In genomic region chrX:70434914-70435586, GRCh38 we compare ENCODE assay signal across 8 cellular contexts. TPM values are rescaled to one million over a fixed set of nuclear protein-coding genes. Genes with fewer than 3 reads are reported as not detected.
A peak's percentile ranks its signal among the peaks of the same experiment; 100 is the strongest.
DNase-seq lines count a peak whose midpoint lies in the region; ATAC-seq and TF ChIP-seq lines count a peak whose summit lies in the region.

No MANE protein-coding gene starts in this region.

- DNase-seq in RWPE2 (ENCODE audit: low spot score) (no peak), fibroblast of mammary gland (ENCODE audit: low read depth) (peak; percentile 18), posterior vena cava (ENCODE audit: low spot score) (peak; percentile 82), kidney glomerular epithelial cell (lab: John Stamatoyannopoulos, UW) (no peak), SKM-1 treated with dmso at 0.1 percent for 144 hours (lab: John Stamatoyannopoulos, UW; ENCODE audit: unreplicated experiment) (no peak), NCI-H446 (lab: John Stamatoyannopoulos, UW) (no peak)
- DNase-seq in activated CD8-positive, alpha-beta memory T cell treated with anti-CD3 and anti-CD28 coated beads, Interleukin-2, amount 50 U/mL, for 4 hours = no peak

- no peaks in the 10 kb centered on the region for H3K9me3 ChIP-seq in RWPE2 (ENCODE audit: severe bottlenecking)

- H3K27ac ChIP-seq in RWPE2 (ENCODE audit: poor library complexity, severe bottlenecking) = peak overlapping the region; percentile 39

- ATAC-seq in GM19395 (IDR thresholded peaks at IDR 0.05; ENCODE audit: unreplicated experiment) (peak; percentile 24), RWPE2 (ENCODE audit: low read depth) (no peak)

- H3K4me3 ChIP-seq in RWPE2 (ENCODE audit: severe bottlenecking) = peak overlapping the region; percentile 44
- H3K4me3 ChIP-seq in fibroblast of mammary gland (ENCODE audit: control insufficient read depth, low read depth, low read length) = peak overlapping the region; percentile 76

- intact Hi-C loops in posterior vena cava (cut with DNase I) = no loop called here

- no peaks in the 10 kb centered on the region for H3K36me3 ChIP-seq in RWPE2 (ENCODE audit: low read depth)

- H3K4me1 ChIP-seq in RWPE2 (ENCODE audit: insufficient read depth, poor library complexity, severe bottlenecking) = peaks cover 9% of the 10 kb centered on the region

- no peaks in the 10 kb centered on the region for H3K27me3 ChIP-seq in RWPE2 (ENCODE audit: insufficient read depth, poor library complexity, severe bottlenecking)

- TF ChIP-seq CTCF in RWPE2 (IDR thresholded peaks at IDR 0.05; ENCODE audit: poor library complexity, severe bottlenecking) = no peak
- no peak for TF ChIP-seq CTCF in fibroblast of mammary gland (conservative IDR thresholded peaks at IDR 0.05; ENCODE audit: control insufficient read depth, insufficient read depth, low read depth, low read length)

RNA-seq across cellular contexts. Expression of gene DLG3, which starts 9.6 kb away (rescaled TPM):
- total RNA-seq in posterior vena cava = 10 to 100 TPM; 13.2 to 19.4 TPM

RNA-seq across cellular contexts. Expression of gene GDPD2, which starts 11.9 kb away (rescaled TPM):
- total RNA-seq in posterior vena cava = not detected

Comparison
In these comparisons a context has a peak if more than half of its experiments do, and no peak if none do; other contexts are left out.
1. DNase-seq: peak in fibroblast of mammary gland (single experiment) and posterior vena cava (single experiment); none in RWPE2 (single experiment), kidney glomerular epithelial cell (single experiment), SKM-1 treated with dmso at 0.1 percent for 144 hours (single experiment), activated CD8-positive, alpha-beta memory T cell treated with anti-CD3 and anti-CD28 coated beads, Interleukin-2, amount 50 U/mL, for 4 hours (single experiment) and NCI-H446 (0 of 2).